ENCODE assay signal across 1 cellular context in the genomic region with DNA sequence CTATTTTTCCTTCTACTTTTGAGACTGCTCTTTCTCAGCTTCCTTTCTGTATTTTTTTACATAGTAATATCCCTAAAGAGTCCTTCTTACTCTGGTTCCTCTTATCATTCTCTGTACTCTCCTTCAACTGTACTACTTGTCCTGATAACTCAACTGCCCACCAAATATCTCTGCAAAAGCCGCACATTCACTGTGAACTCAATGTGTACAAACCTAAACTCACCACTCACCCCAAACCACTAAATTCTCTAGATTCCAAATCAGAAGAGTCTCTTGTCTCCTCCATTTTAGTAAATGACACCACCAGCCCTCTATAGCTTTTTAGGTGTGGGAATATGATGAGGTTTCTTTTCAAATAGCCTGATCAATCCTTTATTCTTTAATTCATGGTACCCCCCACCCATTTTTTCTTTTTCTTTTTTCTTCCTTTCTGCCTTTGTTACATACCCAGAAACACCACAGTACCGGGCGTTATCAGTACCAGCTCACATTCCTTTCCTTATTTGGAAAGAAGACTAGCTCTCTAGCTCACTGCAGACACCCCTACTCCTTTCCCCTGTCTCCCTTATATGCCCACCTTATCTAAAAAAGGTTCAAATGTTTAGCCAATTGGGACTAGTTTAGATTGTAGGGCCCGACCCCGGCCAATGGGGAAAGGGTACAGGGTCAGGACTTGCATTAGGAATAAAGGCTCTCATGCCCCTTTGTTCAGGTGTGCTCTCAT.
TF ChIP-seq lines count a peak whose summit lies in the region.

No MANE protein-coding gene starts in this region.

TF ChIP-seq in K562, 482 proteins besides CTCF, POLR2A, EP300 and RAD21 (continued from another document):
- TF ChIP-seq, protein P1, sequence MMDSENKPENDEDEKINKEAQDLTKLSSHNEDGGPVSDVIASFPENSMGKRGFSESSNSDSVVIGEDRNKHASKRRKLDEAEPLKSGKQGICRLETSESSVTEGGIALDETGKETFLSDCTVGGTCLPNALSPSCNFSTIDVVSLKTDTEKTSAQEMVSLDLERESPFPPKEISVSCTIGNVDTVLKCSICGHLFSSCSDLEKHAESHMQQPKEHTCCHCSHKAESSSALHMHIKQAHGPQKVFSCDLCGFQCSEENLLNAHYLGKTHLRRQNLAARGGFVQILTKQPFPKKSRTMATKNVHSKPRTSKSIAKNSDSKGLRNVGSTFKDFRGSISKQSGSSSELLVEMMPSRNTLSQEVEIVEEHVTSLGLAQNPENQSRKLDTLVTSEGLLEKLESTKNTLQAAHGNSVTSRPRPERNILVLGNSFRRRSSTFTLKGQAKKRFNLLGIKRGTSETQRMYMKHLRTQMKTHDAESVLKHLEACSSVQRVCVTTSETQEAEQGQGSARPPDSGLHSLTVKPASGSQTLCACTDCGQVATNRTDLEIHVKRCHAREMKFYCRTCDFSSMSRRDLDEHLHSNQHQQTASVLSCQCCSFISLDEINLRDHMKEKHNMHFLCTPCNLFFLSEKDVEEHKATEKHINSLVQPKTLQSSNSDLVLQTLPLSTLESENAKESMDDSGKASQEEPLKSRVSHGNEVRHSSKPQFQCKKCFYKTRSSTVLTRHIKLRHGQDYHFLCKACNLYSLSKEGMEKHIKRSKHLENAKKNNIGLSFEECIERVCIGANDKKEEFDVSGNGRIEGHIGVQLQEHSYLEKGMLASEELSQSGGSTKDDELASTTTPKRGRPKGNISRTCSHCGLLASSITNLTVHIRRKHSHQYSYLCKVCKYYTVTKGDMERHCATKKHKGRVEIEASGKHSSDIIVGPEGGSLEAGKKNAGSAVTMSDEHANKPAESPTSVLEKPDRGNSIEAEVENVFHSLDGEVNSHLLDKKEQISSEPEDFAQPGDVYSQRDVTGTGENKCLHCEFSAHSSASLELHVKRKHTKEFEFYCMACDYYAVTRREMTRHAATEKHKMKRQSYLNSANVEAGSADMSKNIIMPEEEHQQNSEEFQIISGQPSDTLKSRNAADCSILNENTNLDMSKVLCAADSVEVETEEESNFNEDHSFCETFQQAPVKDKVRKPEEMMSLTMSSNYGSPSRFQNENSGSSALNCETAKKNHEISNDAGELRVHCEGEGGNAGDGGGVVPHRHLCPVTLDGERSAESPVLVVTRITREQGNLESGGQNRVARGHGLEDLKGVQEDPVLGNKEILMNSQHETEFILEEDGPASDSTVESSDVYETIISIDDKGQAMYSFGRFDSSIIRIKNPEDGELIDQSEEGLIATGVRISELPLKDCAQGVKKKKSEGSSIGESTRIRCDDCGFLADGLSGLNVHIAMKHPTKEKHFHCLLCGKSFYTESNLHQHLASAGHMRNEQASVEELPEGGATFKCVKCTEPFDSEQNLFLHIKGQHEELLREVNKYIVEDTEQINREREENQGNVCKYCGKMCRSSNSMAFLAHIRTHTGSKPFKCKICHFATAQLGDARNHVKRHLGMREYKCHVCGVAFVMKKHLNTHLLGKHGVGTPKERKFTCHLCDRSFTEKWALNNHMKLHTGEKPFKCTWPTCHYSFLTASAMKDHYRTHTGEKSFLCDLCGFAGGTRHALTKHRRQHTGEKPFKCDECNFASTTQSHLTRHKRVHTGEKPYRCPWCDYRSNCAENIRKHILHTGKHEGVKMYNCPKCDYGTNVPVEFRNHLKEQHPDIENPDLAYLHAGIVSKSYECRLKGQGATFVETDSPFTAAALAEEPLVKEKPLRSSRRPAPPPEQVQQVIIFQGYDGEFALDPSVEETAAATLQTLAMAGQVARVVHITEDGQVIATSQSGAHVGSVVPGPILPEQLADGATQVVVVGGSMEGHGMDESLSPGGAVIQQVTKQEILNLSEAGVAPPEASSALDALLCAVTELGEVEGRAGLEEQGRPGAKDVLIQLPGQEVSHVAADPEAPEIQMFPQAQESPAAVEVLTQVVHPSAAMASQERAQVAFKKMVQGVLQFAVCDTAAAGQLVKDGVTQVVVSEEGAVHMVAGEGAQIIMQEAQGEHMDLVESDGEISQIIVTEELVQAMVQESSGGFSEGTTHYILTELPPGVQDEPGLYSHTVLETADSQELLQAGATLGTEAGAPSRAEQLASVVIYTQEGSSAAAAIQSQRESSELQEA (IDR thresholded peaks at IDR 0.05; ENCODE audit: low read depth): no peak
- TF ChIP-seq NFIX (CRISPR knock-in tag; IDR thresholded peaks at IDR 0.05; ENCODE audit: low read depth): no peak
- TF ChIP-seq CEBPB (tag; IDR thresholded peaks at IDR 0.05): 0 out of 2 replicates have a peak, but pooled peaks have one; percentile 3
- TF ChIP-seq RUNX1 (IDR thresholded peaks at IDR 0.05; ENCODE audit: low read depth): no peak
- no peak for TF ChIP-seq ETV1 (tag; conservative IDR thresholded peaks at IDR 0.05; ENCODE audit: low read depth)
- no peak for TF ChIP-seq HMG20B (CRISPR knock-in tag; IDR thresholded peaks at IDR 0.05)
- TF ChIP-seq, protein P2, sequence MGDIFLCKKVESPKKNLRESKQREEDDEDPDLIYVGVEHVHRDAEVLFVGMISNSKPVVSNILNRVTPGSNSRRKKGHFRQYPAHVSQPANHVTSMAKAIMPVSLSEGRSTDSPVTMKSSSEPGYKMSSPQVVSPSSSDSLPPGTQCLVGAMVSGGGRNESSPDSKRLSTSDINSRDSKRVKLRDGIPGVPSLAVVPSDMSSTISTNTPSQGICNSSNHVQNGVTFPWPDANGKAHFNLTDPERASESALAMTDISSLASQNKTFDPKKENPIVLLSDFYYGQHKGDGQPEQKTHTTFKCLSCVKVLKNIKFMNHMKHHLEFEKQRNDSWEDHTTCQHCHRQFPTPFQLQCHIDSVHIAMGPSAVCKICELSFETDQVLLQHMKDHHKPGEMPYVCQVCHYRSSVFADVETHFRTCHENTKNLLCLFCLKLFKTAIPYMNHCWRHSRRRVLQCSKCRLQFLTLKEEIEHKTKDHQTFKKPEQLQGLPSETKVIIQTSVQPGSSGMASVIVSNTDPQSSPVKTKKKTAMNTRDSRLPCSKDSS (IDR thresholded peaks at IDR 0.05; ENCODE audit: low read depth, partially characterized antibody): no peak
- peak in 1 of 2 experiments; percentile 39; a peak in 1 of 4 replicates for TF ChIP-seq HDAC1 (IDR thresholded peaks at IDR 0.05)
- TF ChIP-seq POLR3G (IDR thresholded peaks at IDR 0.05; ENCODE audit: extremely low read depth, insufficient read length, insufficient replicate concordance): no peak
- no peak for TF ChIP-seq ZNF785 (CRISPR knock-in tag; IDR thresholded peaks at IDR 0.05)
- TF ChIP-seq ZNF184 (CRISPR knock-in tag; IDR thresholded peaks at IDR 0.05): no peak
- no peak for TF ChIP-seq TRIM24 (IDR thresholded peaks at IDR 0.05)
- TF ChIP-seq, protein P3, sequence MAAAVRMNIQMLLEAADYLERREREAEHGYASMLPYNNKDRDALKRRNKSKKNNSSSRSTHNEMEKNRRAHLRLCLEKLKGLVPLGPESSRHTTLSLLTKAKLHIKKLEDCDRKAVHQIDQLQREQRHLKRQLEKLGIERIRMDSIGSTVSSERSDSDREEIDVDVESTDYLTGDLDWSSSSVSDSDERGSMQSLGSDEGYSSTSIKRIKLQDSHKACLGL (CRISPR knock-in tag; IDR thresholded peaks at IDR 0.05; ENCODE audit: borderline replicate concordance, poor library complexity, severe bottlenecking): no peak
- TF ChIP-seq HCFC1 (IDR thresholded peaks at IDR 0.05; ENCODE audit: low read depth, low read length): no peak
- TF ChIP-seq C11orf30 (IDR thresholded peaks at IDR 0.05; ENCODE audit: low read depth): no peak
- no peak for TF ChIP-seq ZEB2 (IDR thresholded peaks at IDR 0.05)
